ENCODE assay signal across 19 cellular contexts in the genomic region with DNA sequence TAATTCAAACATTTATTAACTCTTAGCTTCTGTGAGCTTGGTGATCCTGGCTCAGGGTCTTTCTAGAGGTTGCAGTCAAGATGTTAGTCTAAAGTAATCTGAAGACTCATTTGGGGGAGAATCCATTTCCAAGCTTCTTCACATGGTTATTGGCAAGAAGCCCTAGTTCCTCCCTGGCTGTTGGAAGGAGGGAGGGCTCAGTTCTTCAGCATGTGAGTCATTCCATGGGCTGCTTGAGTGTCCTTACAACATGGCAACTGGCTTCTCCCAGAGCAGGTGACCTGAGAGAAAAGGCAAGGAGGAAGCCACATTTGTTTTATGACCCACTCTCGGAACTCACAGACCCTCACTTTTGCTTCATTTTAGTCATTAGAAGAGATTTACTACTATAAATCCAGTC. TPM values are rescaled to one million over a fixed set of nuclear protein-coding genes. Genes with fewer than 3 reads are reported as not detected.
DNase-seq lines count a peak whose midpoint lies in the region; ATAC-seq and TF ChIP-seq lines count a peak whose summit lies in the region.
"Had no signal": no experiment of that assay in that cellular context is flagged by ENCODE, and none has a peak within 500 bp of the region (broad histone marks: within the 10 kb centered on the region; RNA-seq: fewer than 3 reads in every experiment).

No MANE protein-coding gene starts in this region.

- no peaks in the 10 kb centered on the region for H3K27me3 ChIP-seq in PC-3 (ENCODE audit: low read length)
- H3K27me3 ChIP-seq: sigmoid colon, testis had no signal

- no peaks in the 10 kb centered on the region for H3K9me3 ChIP-seq in PC-3 (ENCODE audit: low read length)
- H3K9me3 ChIP-seq: sigmoid colon, testis had no signal

- BruUV-seq in PC-3 (replicated peaks; lab: Mats Ljungman, UMichigan), result no TSS peak

- H3K36me3 Mint-ChIP-seq in glutamatergic neuron (ENCODE audit: unreplicated experiment), result peaks cover 4% of the 10 kb centered on the region

- CTCF ChIA-PET in PC-3 (lab: Charles Lee), result no interaction called here

- no peaks in the 10 kb centered on the region for H3K9me2 ChIP-seq in PC-3 (replicated peaks; ENCODE audit: low read length)

- H3K27me3 Mint-ChIP-seq in glutamatergic neuron (ENCODE audit: unreplicated experiment), result no peaks in the 10 kb centered on the region
- H3K27me3 Mint-ChIP-seq: activated CD4-positive, alpha-beta memory T cell treated with anti-CD3 and anti-CD28 coated beads, Interleukin-2, amount 10 ng/mL, durations not matched to agents 7 days and 5 days had no signal

- H3K4me1 Mint-ChIP-seq in glutamatergic neuron (ENCODE audit: low read depth, unreplicated experiment), result no peaks in the 10 kb centered on the region

- no peak for ATAC-seq in PC-3

- H3K9me3 Mint-ChIP-seq in glutamatergic neuron (ENCODE audit: unreplicated experiment), result peaks cover 2% of the 10 kb centered on the region
- H3K9me3 Mint-ChIP-seq: activated CD4-positive, alpha-beta memory T cell treated with anti-CD3 and anti-CD28 coated beads, Interleukin-2, amount 10 ng/mL, durations not matched to agents 7 days and 5 days; activated T-helper 1 cell treated with anti-CD3 and anti-CD28 coated beads, Interleukin-12 subunit alpha, Interleukin-12 subunit beta, Interleukin-2, Interleukin-4 antibody, amounts not matched to agents 30 ng/mL and 10 ng/mL and 1 ng/mL, durations not matched to agents 14 hours and 24 hours and 36 hours had no signal

- H3K4me1 ChIP-seq in PC-3 (ENCODE audit: insufficient read depth, low read length), result no peaks in the 10 kb centered on the region
- H3K4me1 ChIP-seq: sigmoid colon, testis had no signal

- H3K4me3 Mint-ChIP-seq in glutamatergic neuron (ENCODE audit: unreplicated experiment), result no peak overlapping the region
- H3K4me3 Mint-ChIP-seq: activated CD4-positive, alpha-beta memory T cell treated with anti-CD3 and anti-CD28 coated beads, Interleukin-2, amount 10 ng/mL, durations not matched to agents 7 days and 5 days; activated T-helper 1 cell treated with anti-CD3 and anti-CD28 coated beads, Interleukin-12 subunit alpha, Interleukin-12 subunit beta, Interleukin-2, Interleukin-4 antibody, amounts not matched to agents 30 ng/mL and 10 ng/mL and 1 ng/mL, durations not matched to agents 14 hours and 24 hours and 36 hours had no signal

- no peak overlapping the region for H2AFZ ChIP-seq in PC-3 (ENCODE audit: low read length)
- H2AFZ ChIP-seq: PC-9 had no signal

- no peaks in the 10 kb centered on the region for H3F3A ChIP-seq in PC-3 (ENCODE audit: low read length, unreplicated experiment)

- POLR2A ChIA-PET in PC-3 (lab: Charles Lee; ENCODE audit: unreplicated experiment), result no interaction called here

- no peak overlapping the region for H3K4me3 ChIP-seq in PC-3 (ENCODE audit: low read length)
- H3K4me3 ChIP-seq: lung, PC-9, sigmoid colon, testis had no signal

- H3K27ac ChIP-seq in PC-3 (ENCODE audit: low read length), result no peak overlapping the region
- H3K27ac ChIP-seq: PC-9, sigmoid colon, testis, VCaP had no signal

- H3K79me2 ChIP-seq in PC-3 (ENCODE audit: low read length), result no peaks in the 10 kb centered on the region

- intact Hi-C loops in PC-3 (cut with micrococcal nuclease), result no loop called here

- H3K27ac Mint-ChIP-seq in glutamatergic neuron (ENCODE audit: unreplicated experiment), result no peak overlapping the region
- H3K27ac Mint-ChIP-seq: activated CD4-positive, alpha-beta memory T cell treated with anti-CD3 and anti-CD28 coated beads, Interleukin-2, amount 10 ng/mL, durations not matched to agents 7 days and 5 days; activated T-helper 1 cell treated with anti-CD3 and anti-CD28 coated beads, Interleukin-12 subunit alpha, Interleukin-12 subunit beta, Interleukin-2, Interleukin-4 antibody, amounts not matched to agents 30 ng/mL and 10 ng/mL and 1 ng/mL, durations not matched to agents 14 hours and 24 hours and 36 hours had no signal

- no peaks in the 10 kb centered on the region for H4K20me1 ChIP-seq in PC-3 (ENCODE audit: low read length)

- TF ChIP-seq CTCF in PC-3 (conservative IDR thresholded peaks at IDR 0.05; ENCODE audit: low read depth, low read length) (no peak), glutamatergic neuron (IDR thresholded peaks at IDR 0.05; ENCODE audit: partially characterized antibody, unreplicated experiment) (no peak)

- H3K36me3 ChIP-seq in PC-3 (ENCODE audit: low read depth, low read length), result peaks cover 5% of the 10 kb centered on the region; the same call in 1 of the 2 replicates

- DNase-seq in EL, result peak; percentile 60
- DNase-seq in PC-3, result peak; percentile 41
- peak; percentile 6 for DNase-seq in dermis blood vessel endothelial cell
- peak; percentile 3 for DNase-seq in mesenteric fat pad (ENCODE audit: low spot score)
- DNase-seq in glutamatergic neuron, result no peak
- DNase-seq in NCI-H526 (lab: John Stamatoyannopoulos, UW), result no peak
- DNase-seq in amniotic stem cell (lab: John Stamatoyannopoulos, UW), result no peak
- no peak for DNase-seq in LoVo (ENCODE audit: low spot score)
- DNase-seq: activated CD4-positive, alpha-beta memory T cell treated with anti-CD3 and anti-CD28 coated beads, Interleukin-2, amount 10 ng/mL, durations not matched to agents 7 days and 5 days; DND-41; NCI-H2029 treated with DMSO at 0.1 percent for 48 hours; NCI-H524 treated with DMSO at 0.1 percent for 48 hours; PC-9; sigmoid colon; stimulated activated CD4-positive, alpha-beta T cell treated with anti-CD3 and anti-CD28 coated beads, Interleukin-4, amount 100 ng/mL, for 1 hour; testis had no signal

- no peak overlapping the region for H3K4me2 ChIP-seq in PC-3 (ENCODE audit: low read length)
- H3K4me2 ChIP-seq: PC-9 had no signal

- H3K9ac ChIP-seq in PC-3 (ENCODE audit: low read length), result no peak overlapping the region

RNA-seq across cellular contexts. Expression of gene C2orf74, which starts 10.6 kb away (rescaled TPM):
- total RNA-seq in PC-3 (2014; rRNA removed) (12.2 and 16.8 TPM in 2 replicates), dermis blood vessel endothelial cell (17.2 and 18.6 TPM in 2 replicates), mesenteric fat pad (6.9 TPM), glutamatergic neuron (ENCODE audit: unreplicated experiment) (15.1 TPM)

Comparison
In these comparisons a context has a peak if more than half of its experiments do, and no peak if none do; other contexts are left out.
1. DNase-seq: peak in EL (single experiment), PC-3 (single experiment), dermis blood vessel endothelial cell (single experiment) and mesenteric fat pad (single experiment); none in glutamatergic neuron (single experiment), NCI-H526 (0 of 2), amniotic stem cell (single experiment) and LoVo (single experiment).